15 cellular contexts compared by ENCODE assay signal in genomic region chr1:20184481-20184900, GRCh38. TPM values are rescaled to one million over a fixed set of nuclear protein-coding genes. Genes with fewer than 3 reads are reported as not detected.
A peak's percentile ranks its signal among the peaks of the same experiment; 100 is the strongest.
DNase-seq lines count a peak whose midpoint lies in the region; ATAC-seq, FAIRE-seq and TF ChIP-seq lines count a peak whose summit lies in the region.
"Had no signal": no experiment of that assay in that cellular context is flagged by ENCODE, and none has a peak within 500 bp of the region (broad histone marks: within the 10 kb centered on the region; RNA-seq: fewer than 3 reads in every experiment).

No MANE protein-coding gene starts in this region.

- H3K79me1 ChIP-seq in mesenchymal stem cell (replicated peaks; ENCODE audit: low read length, poor library complexity, severe bottlenecking): no peaks in the 10 kb centered on the region

- TF ChIP-seq RAD21 in HCT116 (IDR thresholded peaks at IDR 0.05; ENCODE audit: low read depth): no peak

- H3K27me3 Mint-ChIP-seq in activated CD8-positive, alpha-beta T cell treated with anti-CD3 and anti-CD28 coated beads, Interleukin-2, amount 10 ng/mL, durations not matched to agents 7 days and 5 days (ENCODE audit: low read depth): peaks cover 27% of the 10 kb centered on the region

- no TSS peak for BruUV-seq in HCT116 (replicated peaks; lab: Mats Ljungman, UMichigan)

- H4K20me1 ChIP-seq in HCT116 (ENCODE audit: insufficient read depth): no peaks in the 10 kb centered on the region

- CTCF ChIA-PET in HCT116 (lab: Charles Lee): interaction anchor here (0.6 kb wide), 1 partner anchor 11 kb away, joined by 3 read pairs; no protein-coding TSS in a partner anchor
- CTCF ChIA-PET in activated CD8-positive, alpha-beta T cell treated with anti-CD3 and anti-CD28 coated beads, Interleukin-2, amount 10 ng/mL, durations not matched to agents 7 days and 5 days (lab: Charles Lee): interaction anchor here (1.5 kb wide), 1 partner anchor 10 kb away, joined by 3 read pairs; no protein-coding TSS in a partner anchor

- no peak overlapping the region for H3K23ac ChIP-seq in mesenchymal stem cell (ENCODE audit: low read length in 2 of 2)

- no peaks in the 10 kb centered on the region for H3K9me2 ChIP-seq in HCT116 (ENCODE audit: insufficient read depth)

- no peak for TF ChIP-seq CTCF in HCT116 (IDR thresholded peaks at IDR 0.05 in 2 of 3, conservative IDR thresholded peaks at IDR 0.05 in 1 of 3; ENCODE audit: borderline replicate concordance in 1 of 3, insufficient read depth in 1 of 3, low read depth in 2 of 3, low read length in 2 of 3)

- H3K36me3 ChIP-seq in HCT116 (ENCODE audit: control insufficient read depth in 1 of 2, insufficient read depth in 2 of 2, low read length in 2 of 2) (no peaks in the 10 kb centered on the region), mesenchymal stem cell (ENCODE audit: control insufficient read depth in 1 of 2, insufficient read depth in 2 of 2, low read depth in 1 of 2, low read length in 2 of 2) (no peaks in the 10 kb centered on the region), small intestine (ENCODE audit: control insufficient read depth in 2 of 2, insufficient read depth in 2 of 2, low read length in 2 of 2) (no peaks in the 10 kb centered on the region)
- H3K36me3 ChIP-seq: esophagus squamous epithelium, prostate gland, tibial artery had no signal

- H3K9me3 Mint-ChIP-seq in activated CD8-positive, alpha-beta T cell treated with anti-CD3 and anti-CD28 coated beads, Interleukin-2, amount 10 ng/mL, durations not matched to agents 7 days and 5 days (ENCODE audit: insufficient read depth): no peaks in the 10 kb centered on the region

- DNase-seq in AML-193 (lab: John Stamatoyannopoulos, UW) (peak; percentile 40 to 54), HCT116 (ENCODE audit: low read depth, low spot score) (no peak), mesenchymal stem cell (no peak), middle frontal gyrus (ENCODE audit: extremely low spot score, low spot score) (no peak), NCI-H2196 (lab: John Stamatoyannopoulos, UW; ENCODE audit: unreplicated experiment) (no peak), NCI-H2171 (lab: John Stamatoyannopoulos, UW) (no peak), small intestine (no peak)
- DNase-seq in activated CD8-positive, alpha-beta T cell treated with anti-CD3 and anti-CD28 coated beads, Interleukin-2, amount 10 ng/mL, durations not matched to agents 7 days and 5 days: no peak
- DNase-seq: activated CD8-positive, alpha-beta memory T cell treated with anti-CD3 and anti-CD28 coated beads, Interleukin-2, amount 10 ng/mL, durations not matched to agents 7 days and 5 days; esophagus squamous epithelium; kidney; MM.1S; NCI-H774; tibial artery had no signal

- no peak overlapping the region for H3K18ac ChIP-seq in mesenchymal stem cell (ENCODE audit: low read depth in 1 of 2, low read length in 2 of 2)

- no peak overlapping the region for H2BK120ac ChIP-seq in mesenchymal stem cell (ENCODE audit: low read depth, low read length)

- peaks cover 52% of the 10 kb centered on the region for H3K4me1 Mint-ChIP-seq in activated CD8-positive, alpha-beta T cell treated with anti-CD3 and anti-CD28 coated beads, Interleukin-2, amount 10 ng/mL, durations not matched to agents 7 days and 5 days (ENCODE audit: low read depth)

- no peak overlapping the region for H3K14ac ChIP-seq in mesenchymal stem cell (ENCODE audit: low read length in 2 of 2)

- no peak overlapping the region for H2AK5ac ChIP-seq in mesenchymal stem cell (ENCODE audit: low read length, severe bottlenecking)

- peak overlapping the region; percentile 28 for H3K27ac Mint-ChIP-seq in activated CD8-positive, alpha-beta T cell treated with anti-CD3 and anti-CD28 coated beads, Interleukin-2, amount 10 ng/mL, durations not matched to agents 7 days and 5 days

- H3K79me2 ChIP-seq in HCT116 (ENCODE audit: insufficient read depth, low read length): no peaks in the 10 kb centered on the region

- H3K4me2 ChIP-seq in HCT116 (ENCODE audit: low read length): no peak overlapping the region
- no peak overlapping the region for H3K4me2 ChIP-seq in mesenchymal stem cell (ENCODE audit: low read length, poor library complexity, severe bottlenecking)

- WGBS in mesenchymal stem cell: 68% methylated on average over 4 of the region's 6 CpGs
- WGBS in small intestine, 3 donors: 64 to 71% (median 65%) methylated on average over 6 of the region's 6 CpGs

- no peak overlapping the region for H3K27ac ChIP-seq in HCT116 (ENCODE audit: low read depth, low read length)
- H3K27ac ChIP-seq in mesenchymal stem cell (ENCODE audit: low read length, poor library complexity, severe bottlenecking): no peak overlapping the region
- H3K27ac ChIP-seq in small intestine (ENCODE audit: low read depth in 1 of 2, low read length in 1 of 2): no peak overlapping the region
- H3K27ac ChIP-seq: tibial artery had no signal

- no peaks in the 10 kb centered on the region for H3K4me1 ChIP-seq in HCT116 (ENCODE audit: control insufficient read depth in 1 of 2, insufficient read depth in 2 of 2, low read length in 2 of 2)
- peaks cover 4% of the 10 kb centered on the region for H3K4me1 ChIP-seq in mesenchymal stem cell (ENCODE audit: control insufficient read depth, insufficient read depth, low read depth, low read length)
- H3K4me1 ChIP-seq in small intestine (ENCODE audit: control insufficient read depth in 2 of 2, insufficient read depth in 1 of 2, low read depth in 1 of 2, low read length in 1 of 2): peaks cover 0 to 6% of the 10 kb centered on the region in 2 donors
- H3K4me1 ChIP-seq: prostate gland had no signal

- H3K4me3 ChIP-seq in HCT116 (replicated peaks in 1 of 2; ENCODE audit: low read depth in 1 of 2, low read length in 2 of 2): no peak overlapping the region
- H3K4me3 ChIP-seq in mesenchymal stem cell (ENCODE audit: insufficient read depth in 1 of 2, low read depth in 1 of 2, low read length in 2 of 2): no peak overlapping the region
- no peak overlapping the region for H3K4me3 ChIP-seq in small intestine (ENCODE audit: low read depth in 1 of 2, low read length in 2 of 2)
- H3K4me3 ChIP-seq: prostate gland, tibial artery had no signal

- H3K9ac ChIP-seq in HCT116 (ENCODE audit: low read length) (no peak overlapping the region), mesenchymal stem cell (ENCODE audit: low read length) (no peak overlapping the region)

- H3K36me3 Mint-ChIP-seq in activated CD8-positive, alpha-beta T cell treated with anti-CD3 and anti-CD28 coated beads, Interleukin-2, amount 10 ng/mL, durations not matched to agents 7 days and 5 days (ENCODE audit: low read depth): peaks cover 5% of the 10 kb centered on the region
- H3K36me3 Mint-ChIP-seq: activated CD8-positive, alpha-beta memory T cell treated with anti-CD3 and anti-CD28 coated beads, Interleukin-2, amount 10 ng/mL, durations not matched to agents 7 days and 5 days had no signal

- H3K27me3 ChIP-seq in HCT116 (ENCODE audit: insufficient read depth, low read length) (peaks cover 10% of the 10 kb centered on the region; the same call in 1 of the 2 replicates), mesenchymal stem cell (ENCODE audit: control insufficient read depth in 1 of 2, insufficient read depth in 1 of 2, low read length in 2 of 2) (peaks cover 63 to 94% of the 10 kb centered on the region in 2 experiments), small intestine (ENCODE audit: control insufficient read depth in 2 of 2, insufficient read depth in 2 of 2, low read length in 2 of 2) (no peaks in the 10 kb centered on the region)

- H2AFZ ChIP-seq in HCT116 (ENCODE audit: low read depth, low read length, poor library complexity, severe bottlenecking) (no peak overlapping the region), mesenchymal stem cell (ENCODE audit: low read depth, low read length) (no peak overlapping the region)

- peak; percentile 47; the same call in 1 of the 2 replicates for ATAC-seq in HCT116
- no peak for ATAC-seq in activated CD8-positive, alpha-beta T cell treated with anti-CD3 and anti-CD28 coated beads, Interleukin-2, amount 10 ng/mL, durations not matched to agents 7 days and 5 days

- H3K9me3 ChIP-seq in HCT116 (ENCODE audit: control insufficient read depth in 1 of 2, insufficient read depth in 1 of 2, low read depth in 1 of 2, low read length in 2 of 2): no peaks in the 10 kb centered on the region
- peaks cover 3% of the 10 kb centered on the region for H3K9me3 ChIP-seq in mesenchymal stem cell (ENCODE audit: control insufficient read depth, low read length)
- H3K9me3 ChIP-seq in small intestine (ENCODE audit: control insufficient read depth, low read depth): no peaks in the 10 kb centered on the region
- H3K9me3 ChIP-seq: esophagus squamous epithelium, prostate gland, tibial artery had no signal

- RAD21 ChIA-PET in HCT116 (lab: Charles Lee; ENCODE audit: low non-redundant PET in 1 of 2, low total read pairs in 2 of 2, uncharacterized antibody in 2 of 2, unreplicated experiment in 2 of 2): no interaction called here

- no peak overlapping the region for H4K91ac ChIP-seq in mesenchymal stem cell (ENCODE audit: low read length)

- H3K4me3 Mint-ChIP-seq in activated CD8-positive, alpha-beta T cell treated with anti-CD3 and anti-CD28 coated beads, Interleukin-2, amount 10 ng/mL, durations not matched to agents 7 days and 5 days: no peak overlapping the region

- H2BK5ac ChIP-seq in mesenchymal stem cell (ENCODE audit: low read depth, low read length, poor library complexity, severe bottlenecking): no peak overlapping the region

- intact Hi-C loops in HCT116 (cut with micrococcal nuclease): no loop called here

- no peak overlapping the region for H2BK15ac ChIP-seq in mesenchymal stem cell (ENCODE audit: low read depth, poor library complexity, severe bottlenecking)

- no peak overlapping the region for H2BK12ac ChIP-seq in mesenchymal stem cell (ENCODE audit: low read length in 2 of 2)

- peak overlapping the region; percentile 3 for H4K8ac ChIP-seq in mesenchymal stem cell (ENCODE audit: low read length)

- FAIRE-seq in small intestine (lab: Jason Lieb, UNC): no peak
- FAIRE-seq: kidney had no signal

- POLR2A ChIA-PET in HCT116 (lab: Charles Lee): no interaction called here
- POLR2A ChIA-PET in activated CD8-positive, alpha-beta T cell treated with anti-CD3 and anti-CD28 coated beads, Interleukin-2, amount 10 ng/mL, durations not matched to agents 7 days and 5 days (lab: Charles Lee): no interaction called here

- H3K4ac ChIP-seq in mesenchymal stem cell (ENCODE audit: low read depth in 1 of 2, low read length in 2 of 2): no peak overlapping the region

- no peak for TF ChIP-seq POLR2A in HCT116 (IDR thresholded peaks at IDR 0.05; ENCODE audit: borderline replicate concordance, extremely low read depth, insufficient read depth, insufficient read length)

RNA-seq across cellular contexts. Expression of gene UBXN10, which starts 1.4 kb away (rescaled TPM):
- not detected for total RNA-seq in HCT116 (2021; ENCODE audit: unreplicated experiment)
- polyA plus RNA-seq in HCT116 (2012): not detected in 2 replicates
- total RNA-seq in activated CD8-positive, alpha-beta T cell treated with anti-CD3 and anti-CD28 coated beads, Interleukin-2, amount 10 ng/mL, durations not matched to agents 7 days and 5 days: under 1 TPM; 0.21 to 0.29 TPM
- 0.03 TPM for polyA plus RNA-seq in mesenchymal stem cell (2013, experiment 1 of 2)
- polyA plus RNA-seq in mesenchymal stem cell (2013, experiment 2 of 2): 0.03 TPM
- 1 to 10 TPM in 1 of 3 donors, under 1 TPM in 2; 0.22 to 1.6 (median 0.54) TPM for polyA plus RNA-seq in small intestine

RNA-seq across cellular contexts. Expression of gene PLA2G2C, which starts 1.8 kb away (rescaled TPM):
- total RNA-seq in HCT116 (2021; ENCODE audit: unreplicated experiment): not detected
- polyA plus RNA-seq in HCT116 (2012): not detected in 2 replicates
- not detected for total RNA-seq in activated CD8-positive, alpha-beta T cell treated with anti-CD3 and anti-CD28 coated beads, Interleukin-2, amount 10 ng/mL, durations not matched to agents 7 days and 5 days
- not detected for polyA plus RNA-seq in mesenchymal stem cell (2013, experiment 1 of 2)
- polyA plus RNA-seq in mesenchymal stem cell (2013, experiment 2 of 2): not detected
- polyA plus RNA-seq in small intestine: under 1 TPM in 1 of 3 donors, not detected in 2; 0.01 TPM
- total RNA-seq: activated CD8-positive, alpha-beta memory T cell treated with anti-CD3 and anti-CD28 coated beads, Interleukin-2, amount 10 ng/mL, durations not matched to agents 7 days and 5 days had no signal

RNA-seq across cellular contexts. Expression of gene PLA2G2F, which starts 45.4 kb away (rescaled TPM):
- 0.12 TPM for total RNA-seq in HCT116 (2021; ENCODE audit: unreplicated experiment)
- polyA plus RNA-seq in HCT116 (2012): 0.01 TPM in 1 of 2 replicates, not detected in the other
- total RNA-seq in activated CD8-positive, alpha-beta T cell treated with anti-CD3 and anti-CD28 coated beads, Interleukin-2, amount 10 ng/mL, durations not matched to agents 7 days and 5 days: not detected
- not detected for polyA plus RNA-seq in mesenchymal stem cell (2013, experiment 1 of 2)
- polyA plus RNA-seq in mesenchymal stem cell (2013, experiment 2 of 2): not detected
- polyA plus RNA-seq in small intestine: under 1 TPM in 1 of 3 donors, not detected in 2; 0.01 TPM
- total RNA-seq: activated CD8-positive, alpha-beta memory T cell treated with anti-CD3 and anti-CD28 coated beads, Interleukin-2, amount 10 ng/mL, durations not matched to agents 7 days and 5 days; kidney had no signal

Comparison
In these comparisons a context has a peak if more than half of its experiments do, and no peak if none do; other contexts are left out.
1. DNase-seq: peak in AML-193 (2 of 2); none in HCT116 (single experiment), activated CD8-positive, alpha-beta T cell treated with anti-CD3 and anti-CD28 coated beads, Interleukin-2, amount 10 ng/mL, durations not matched to agents 7 days and 5 days (single experiment), mesenchymal stem cell (single experiment), middle frontal gyrus (single experiment), NCI-H2196 (single experiment), NCI-H2171 (single experiment) and small intestine (single experiment).